ENCODE assay signal across 4 cellular contexts in genomic region chr15:51792474-51792873, GRCh38. TPM values are rescaled to one million over a fixed set of nuclear protein-coding genes. Genes with fewer than 3 reads are reported as not detected.
DNase-seq lines count a peak whose midpoint lies in the region; ATAC-seq, FAIRE-seq and TF ChIP-seq lines count a peak whose summit lies in the region.
"Not testable (repeated sequence)": the region's sequence is repeated elsewhere in the genome, so short reads cannot be mapped to it uniquely, and the experiment has no call there.

No MANE protein-coding gene starts in this region.

- not testable (repeated sequence) for TF ChIP-seq RAD21 in K562 (CRISPR knock-in tag; conservative IDR thresholded peaks at IDR 0.05 in 1 of 2, IDR thresholded peaks at IDR 0.05 in 1 of 2)

- POLR2A ChIA-PET in HEK293 (lab: Yijun Ruan, JAX); K562 (lab: Yijun Ruan, JAX): not testable (repeated sequence)

- not testable (repeated sequence) for H3K27ac ChIP-seq in HEK293 (ENCODE audit: extremely low read depth, low read depth, low read length); K562 (ENCODE audit: extremely low read depth, low read depth, low read length)
- peak overlapping the region; percentile 77 for H3K27ac ChIP-seq in VCaP

- not testable (repeated sequence) for H3K79me2 ChIP-seq in K562 (ENCODE audit: control insufficient read depth, insufficient read depth, low read length)

- H3K4me3 ChIP-seq in HEK293 (ENCODE audit: low read depth, low read length); K562: not testable (repeated sequence)

- CTCF ChIA-PET in HEK293 (lab: Yijun Ruan, JAX); K562 (lab: Yijun Ruan, JAX; ENCODE audit: low intra/inter-chr PET ratio): not testable (repeated sequence)

- TF ChIP-seq POLR2A in K562 (conservative IDR thresholded peaks at IDR 0.05) = not testable (repeated sequence)

- not testable (repeated sequence) for H4K20me1 ChIP-seq in K562 (replicated peaks; ENCODE audit: control insufficient read depth, insufficient read depth, low read length)

- peaks cover 10% of the 10 kb centered on the region for H3K36me3 Mint-ChIP-seq in osteocyte (ENCODE audit: unreplicated experiment)

- not testable (repeated sequence) for BruUV-seq in K562 (replicated peaks; lab: Mats Ljungman, UMichigan)

- not testable (repeated sequence) for H3K4me1 ChIP-seq in HEK293 (ENCODE audit: control insufficient read depth, insufficient read depth, low read length); K562 (replicated peaks in 1 of 2; ENCODE audit: control insufficient read depth in 2 of 2, insufficient read depth in 2 of 2, low read length in 2 of 2)

- intact Hi-C loops in K562 (cut with micrococcal nuclease) = not testable (repeated sequence)

- peak overlapping the region; percentile 35 for H3K27ac Mint-ChIP-seq in osteocyte (ENCODE audit: unreplicated experiment)

- not testable (repeated sequence) for H3K9ac ChIP-seq in K562 (ENCODE audit: insufficient read depth in 1 of 2, low read depth in 2 of 2, low read length in 2 of 2)

- not testable (repeated sequence) for H3K9me1 ChIP-seq in K562 (ENCODE audit: control insufficient read depth, insufficient read depth, low read length)

- H3K27me3 Mint-ChIP-seq in osteocyte (ENCODE audit: unreplicated experiment) = not testable (repeated sequence)

- H3K4me3 Mint-ChIP-seq in osteocyte (ENCODE audit: unreplicated experiment) = not testable (repeated sequence)

- peaks cover 11% of the 10 kb centered on the region for H3K9me3 Mint-ChIP-seq in osteocyte (ENCODE audit: unreplicated experiment)

- H3K4me2 ChIP-seq in K562 (ENCODE audit: insufficient read depth, low read length) = not testable (repeated sequence)

- not testable (repeated sequence) for H3K27me3 ChIP-seq in K562 (ENCODE audit: control insufficient read depth in 2 of 2, insufficient read depth in 2 of 2, low read length in 2 of 2)

- DNase-seq in K562 (ENCODE audit: extremely low read depth in 1 of 4, low spot score in 3 of 4); osteocyte (ENCODE audit: extremely low spot score, unreplicated experiment): not testable (repeated sequence)

- peaks cover 33% of the 10 kb centered on the region for H3K4me1 Mint-ChIP-seq in osteocyte (ENCODE audit: unreplicated experiment)

- not testable (repeated sequence) for H2AFZ ChIP-seq in K562 (ENCODE audit: low read depth, low read length)

- H3K9me3 ChIP-seq in HEK293 (ENCODE audit: control insufficient read depth, insufficient read depth, low read depth, low read length); K562 (replicated peaks; ENCODE audit: control insufficient read depth, insufficient read depth, low read depth, low read length): not testable (repeated sequence)

- WGBS in K562 (ENCODE audit: insufficient coverage, low coverage, missing lambda C conversion rate) = 35% methylated on average over 3 of the region's 4 CpGs

- in situ Hi-C loops in K562 (cut with MboI) = not testable (repeated sequence)

- not testable (repeated sequence) for ATAC-seq in K562

- not testable (repeated sequence) for H3K36me3 ChIP-seq in HEK293 (ENCODE audit: control insufficient read depth in 2 of 2, insufficient read depth in 1 of 2, low read length in 2 of 2); K562 (ENCODE audit: control insufficient read depth, insufficient read depth, low read length)

- FAIRE-seq in K562 (lab: Jason Lieb, UNC) = not testable (repeated sequence)

- TF ChIP-seq EP300 in K562 (IDR thresholded peaks at IDR 0.05; ENCODE audit: low read length) = not testable (repeated sequence)

- not testable (repeated sequence) for TF ChIP-seq CTCF in HEK293 (tag by site-specific recombination; IDR thresholded peaks at IDR 0.05); VCaP (conservative IDR thresholded peaks at IDR 0.05); K562 (IDR thresholded peaks at IDR 0.05 in 2 of 3, conservative IDR thresholded peaks at IDR 0.05 in 1 of 3; ENCODE audit: insufficient read depth in 2 of 3, low read depth in 1 of 3, low read length in 3 of 3); osteocyte (IDR thresholded peaks at IDR 0.05)

TF ChIP-seq in HEK293, 187 proteins besides CTCF, POLR2A, EP300 and RAD21 (continues in another document):
- TF ChIP-seq ZNF146 (tag by site-specific recombination; IDR thresholded peaks at IDR 0.05) = peak; percentile 85

TF ChIP-seq in K562, 482 proteins besides CTCF, POLR2A, EP300 and RAD21:
- TF ChIP-seq ZNF146 (CRISPR knock-in tag; IDR thresholded peaks at IDR 0.05; ENCODE audit: unreplicated experiment) (peak; percentile 94), BCOR (IDR thresholded peaks at IDR 0.05) (peak; percentile 45; the same call in 1 of the 2 replicates), RBM25 (IDR thresholded peaks at IDR 0.05; ENCODE audit: low read depth, low read length, severe bottlenecking) (peak; percentile 3), NFIC (IDR thresholded peaks at IDR 0.05) (peak; percentile 72), NFIX (CRISPR knock-in tag; IDR thresholded peaks at IDR 0.05; ENCODE audit: low read depth) (peak; percentile 42; the same call in 1 of the 2 replicates)

RNA-seq across cellular contexts. Expression of gene TMOD3, which starts 37.0 kb away (rescaled TPM):
- 24.8 and 43.8 TPM in 2 replicates for total RNA-seq in K562 (2011; cell fraction: chromatin; rRNA removed; ENCODE audit: low replicate concordance)
- 10.7 and 12.5 TPM in 2 replicates for total RNA-seq in K562 (2011; cell fraction: nucleolus; rRNA removed)
- 21.0 and 49.5 TPM in 2 replicates for total RNA-seq in K562 (2011; cell fraction: nucleoplasm; rRNA removed)
- total RNA-seq in K562 (2014; rRNA removed) (30.9 and 34.5 TPM in 2 replicates), K562 (2014; rRNA removed; fragmentation: Illumina TruSeq; extraction: Trizol) (39.4 and 40.8 TPM in 2 replicates), K562 (2015; rRNA removed; fragmentation: Illumina TruSeq; extraction: Trizol) (44.0 and 44.4 TPM in 2 replicates), K562 (2021) (42.7 and 45.0 TPM in 2 replicates), osteocyte (75.4 and 84.3 TPM in 2 replicates)
- polyA plus RNA-seq in K562 (2011; rRNA removed) (20.0 and 26.4 TPM in 2 replicates), K562 (2014; fragmentation: Illumina TruSeq; extraction: Trizol) (26.3 and 30.9 TPM in 2 replicates), K562 (2014; fragmentation: Nextera tagmentation; extraction: Ambion mirVana) (10 to 100 TPM in 1 of 2 experiments, 1 to 10 TPM in 1; 6.8 to 12.0 TPM), K562 (2014; rRNA removed) (21.1 and 22.6 TPM in 2 replicates)
- polyA plus RNA-seq in K562 (2011; cell fraction: cytosol; rRNA removed) = 4.8 and 10.4 TPM in 2 replicates
- polyA plus RNA-seq in K562 (2011; cell fraction: nucleus; rRNA removed) = 11.4 and 14.8 TPM in 2 replicates
- 14.0 and 15.3 TPM in 2 replicates for polyA plus RNA-seq in K562 (2012)
- polyA minus RNA-seq in K562 (2011; rRNA and poly(A)+ RNA removed) = 40.7 and 47.9 TPM in 2 replicates
- polyA minus RNA-seq in K562 (2011; cell fraction: cytosol; rRNA and poly(A)+ RNA removed) = 9.8 and 14.3 TPM in 2 replicates
- polyA minus RNA-seq in K562 (2011; cell fraction: nucleus; rRNA and poly(A)+ RNA removed) = 7.5 and 10.4 TPM in 2 replicates

RNA-seq across cellular contexts. Expression of gene TMOD2, which starts 41.1 kb away (rescaled TPM):
- 3.1 and 8.1 TPM in 2 replicates for total RNA-seq in K562 (2011; cell fraction: chromatin; rRNA removed; ENCODE audit: low replicate concordance)
- total RNA-seq in K562 (2011; cell fraction: nucleolus; rRNA removed) = 0.83 and 1.4 TPM in 2 replicates
- total RNA-seq in K562 (2011; cell fraction: nucleoplasm; rRNA removed) = 5.7 and 14.4 TPM in 2 replicates
- total RNA-seq in K562 (2014; rRNA removed) (2.2 TPM in 2 replicates), K562 (2014; rRNA removed; fragmentation: Illumina TruSeq; extraction: Trizol) (3.8 and 4.8 TPM in 2 replicates), K562 (2015; rRNA removed; fragmentation: Illumina TruSeq; extraction: Trizol) (3.3 and 3.6 TPM in 2 replicates), K562 (2021) (3.2 and 3.4 TPM in 2 replicates), osteocyte (4.3 and 6.3 TPM in 2 replicates)
- polyA plus RNA-seq in K562 (2011; rRNA removed) (2.3 and 3.6 TPM in 2 replicates), K562 (2014; fragmentation: Illumina TruSeq; extraction: Trizol) (2.7 and 3.0 TPM in 2 replicates), K562 (2014; fragmentation: Nextera tagmentation; extraction: Ambion mirVana) (under 1 TPM; 0.49 to 0.85 TPM), K562 (2014; rRNA removed) (2.1 and 3.3 TPM in 2 replicates)
- polyA plus RNA-seq in K562 (2011; cell fraction: cytosol; rRNA removed) = 0.57 and 1.1 TPM in 2 replicates
- 2.7 and 2.9 TPM in 2 replicates for polyA plus RNA-seq in K562 (2011; cell fraction: nucleus; rRNA removed)
- polyA plus RNA-seq in K562 (2012) = 1.7 and 4.4 TPM in 2 replicates
- polyA minus RNA-seq in K562 (2011; rRNA and poly(A)+ RNA removed) = 2.3 and 3.5 TPM in 2 replicates
- 0.91 and 1.7 TPM in 2 replicates for polyA minus RNA-seq in K562 (2011; cell fraction: cytosol; rRNA and poly(A)+ RNA removed)
- 1.8 and 1.9 TPM in 2 replicates for polyA minus RNA-seq in K562 (2011; cell fraction: nucleus; rRNA and poly(A)+ RNA removed)

RNA-seq across cellular contexts. Expression of gene LYSMD2, which starts 55.0 kb away (rescaled TPM):
- total RNA-seq in K562 (2011; cell fraction: chromatin; rRNA removed; ENCODE audit: low replicate concordance) = 2.4 and 7.0 TPM in 2 replicates
- total RNA-seq in K562 (2011; cell fraction: nucleolus; rRNA removed) = 2.8 and 3.2 TPM in 2 replicates
- total RNA-seq in K562 (2011; cell fraction: nucleoplasm; rRNA removed) = 3.1 and 5.4 TPM in 2 replicates
- total RNA-seq in K562 (2014; rRNA removed) = 8.8 and 10.9 TPM in 2 replicates
- 13.6 and 14.2 TPM in 2 replicates for total RNA-seq in K562 (2014; rRNA removed; fragmentation: Illumina TruSeq; extraction: Trizol)
- total RNA-seq in K562 (2015; rRNA removed; fragmentation: Illumina TruSeq; extraction: Trizol) = 11.2 and 11.3 TPM in 2 replicates
- 9.7 and 10.3 TPM in 2 replicates for total RNA-seq in K562 (2021)
- polyA plus RNA-seq in K562 (2011; rRNA removed) = 11.3 and 30.3 TPM in 2 replicates
- polyA plus RNA-seq in K562 (2011; cell fraction: cytosol; rRNA removed) = 6.9 and 16.4 TPM in 2 replicates
- polyA plus RNA-seq in K562 (2011; cell fraction: nucleus; rRNA removed) = 4.8 and 5.0 TPM in 2 replicates
- 11.4 and 11.6 TPM in 2 replicates for polyA plus RNA-seq in K562 (2012)
- 7.9 and 9.5 TPM in 2 replicates for polyA plus RNA-seq in K562 (2014; fragmentation: Illumina TruSeq; extraction: Trizol)
- polyA plus RNA-seq in K562 (2014; fragmentation: Nextera tagmentation; extraction: Ambion mirVana) = 1 to 10 TPM; 4.3 to 4.8 TPM
- 9.8 and 10.7 TPM in 2 replicates for polyA plus RNA-seq in K562 (2014; rRNA removed)
- 4.8 and 8.9 TPM in 2 replicates for polyA minus RNA-seq in K562 (2011; rRNA and poly(A)+ RNA removed)
- 2.9 and 6.2 TPM in 2 replicates for polyA minus RNA-seq in K562 (2011; cell fraction: cytosol; rRNA and poly(A)+ RNA removed)
- 2.0 and 3.6 TPM in 2 replicates for polyA minus RNA-seq in K562 (2011; cell fraction: nucleus; rRNA and poly(A)+ RNA removed)
- 1.8 and 2.7 TPM in 2 replicates for total RNA-seq in osteocyte
